ENCODE assay signal across 11 cellular contexts in genomic region chr3:111480091-111480490, GRCh38.
"Had no signal": no experiment of that assay in that cellular context is flagged by ENCODE, and none has a peak within 500 bp of the region (broad histone marks: within the 10 kb centered on the region; RNA-seq: fewer than 3 reads in every experiment).

No MANE protein-coding gene starts in this region.

- H3K27ac ChIP-seq: GM23248 had no signal

- H3K4me1 ChIP-seq: HAP-1 had no signal

- H3K4me3 ChIP-seq: GM23248, GM23338, HAP-1 had no signal

- H3K9ac ChIP-seq: GM23248 had no signal

- H2AFZ ChIP-seq: GM23248, GM23338 had no signal

- FAIRE-seq: H1, H54 had no signal

- H3K4me2 ChIP-seq: GM23338 had no signal

- DNase-seq: GM23248, GOT3, H7, H9, HCEC 1CT, HFFc6 had no signal

- ATAC-seq: GM23338, HCT116 had no signal

- H3K36me3 ChIP-seq: HAP-1 had no signal

- H3K9me3 ChIP-seq: HAP-1 had no signal
